11 cellular contexts compared by ENCODE assay signal in the genomic region with DNA sequence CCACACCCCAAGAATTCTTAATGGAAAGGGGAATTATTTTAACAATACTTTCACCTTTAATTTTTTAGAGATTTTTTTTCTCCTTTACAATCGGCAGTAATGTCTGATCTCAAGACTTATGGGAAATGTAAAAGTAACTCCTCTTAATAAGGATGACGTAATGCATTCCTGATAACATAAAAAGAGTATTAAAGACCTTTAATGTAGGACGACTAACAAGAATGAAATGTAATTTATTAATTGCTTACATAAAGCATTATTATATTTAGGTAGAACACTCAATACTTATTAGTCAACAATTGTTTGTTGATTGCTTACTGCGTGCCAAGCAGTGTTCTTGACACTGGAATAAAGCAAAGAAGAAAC.
DNase-seq lines count a peak whose midpoint lies in the region; ATAC-seq, FAIRE-seq and TF ChIP-seq lines count a peak whose summit lies in the region.
"Had no signal": no experiment of that assay in that cellular context is flagged by ENCODE, and none has a peak within 500 bp of the region (broad histone marks: within the 10 kb centered on the region; RNA-seq: fewer than 3 reads in every experiment).

No MANE protein-coding gene starts in this region.

- ATAC-seq in heart right ventricle (no peak), GM21723 (IDR thresholded peaks at IDR 0.05; ENCODE audit: unreplicated experiment) (no peak), GM19023 (IDR thresholded peaks at IDR 0.05; ENCODE audit: unreplicated experiment) (no peak)

- intact Hi-C loops in heart right ventricle (cut with DNase I) (no loop called here), cardiac septum (cut with DNase I) (loop anchor here (5.0 kb wide), 2 partner anchors 175 to 1045 kb away; a partner anchor contains a TSS), uterus (cut with DNase I; ENCODE audit: low total_unique reads) (no loop called here)

- no peak for TF ChIP-seq CTCF in heart right ventricle (IDR thresholded peaks at IDR 0.05)
- no peak for TF ChIP-seq CTCF in bronchial epithelial cell (IDR thresholded peaks at IDR 0.05; ENCODE audit: insufficient read depth, low read length, severe bottlenecking)
- TF ChIP-seq CTCF in uterus (IDR thresholded peaks at IDR 0.05): no peak

- DNase-seq in heart right ventricle (no peak), cardiac septum (ENCODE audit: low spot score) (no peak), bronchial epithelial cell (ENCODE audit: low read depth) (peak; percentile 41), uterus (no peak), NCI-H345 (lab: John Stamatoyannopoulos, UW) (no peak)
- DNase-seq: upper lobe of left lung had no signal

- no peaks in the 10 kb centered on the region for H3K36me3 ChIP-seq in heart right ventricle
- no peaks in the 10 kb centered on the region for H3K36me3 ChIP-seq in bronchial epithelial cell (ENCODE audit: control insufficient read depth, insufficient read depth, low read length)
- no peaks in the 10 kb centered on the region for H3K36me3 ChIP-seq in mucosa of rectum (ENCODE audit: control insufficient read depth in 2 of 2, insufficient read depth in 2 of 2, low read length in 2 of 2)
- no peaks in the 10 kb centered on the region for H3K36me3 ChIP-seq in uterus
- H3K36me3 ChIP-seq: upper lobe of left lung had no signal

- no peak for TF ChIP-seq POLR2A in uterus (IDR thresholded peaks at IDR 0.05)

- peak overlapping the region in 8 of 10 donors; percentile 64 to 87 (median 75) for H3K4me3 ChIP-seq in heart right ventricle
- peak overlapping the region; percentile 60 for H3K4me3 ChIP-seq in bronchial epithelial cell (ENCODE audit: low read depth, low read length)
- peak overlapping the region; percentile 78 to 91 for H3K4me3 ChIP-seq in mucosa of rectum (ENCODE audit: low read length in 2 of 2)
- peak overlapping the region in 1 of 2 donors; percentile 79 for H3K4me3 ChIP-seq in uterus
- H3K4me3 ChIP-seq: lung had no signal

- H3K4me1 ChIP-seq in heart right ventricle (peaks cover 0 to 35% (median 17%) of the 10 kb centered on the region in 9 donors), mucosa of rectum (ENCODE audit: control insufficient read depth in 2 of 2, insufficient read depth in 2 of 2, low read length in 2 of 2) (peaks cover 4 to 6% of the 10 kb centered on the region in 2 donors), uterus (no peaks in the 10 kb centered on the region)

- peak overlapping the region in 1 of 2 donors; percentile 83 for H3K9ac ChIP-seq in mucosa of rectum (ENCODE audit: low read depth in 1 of 2, low read length in 2 of 2)

- H3K27me3 ChIP-seq in heart right ventricle (peaks cover 0 to 10% (median 0%) of the 10 kb centered on the region in 7 donors), bronchial epithelial cell (ENCODE audit: control insufficient read depth, insufficient read depth, low read length) (no peaks in the 10 kb centered on the region), mucosa of rectum (ENCODE audit: control insufficient read depth in 2 of 2, insufficient read depth in 2 of 2, low read length in 2 of 2) (no peaks in the 10 kb centered on the region), uterus (no peaks in the 10 kb centered on the region)
- H3K27me3 ChIP-seq: upper lobe of left lung had no signal

- FAIRE-seq in bronchial epithelial cell (lab: Jason Lieb, UNC): no peak
- FAIRE-seq: GM12892 had no signal

- H3K9me3 ChIP-seq in heart right ventricle (peaks cover 0 to 4% (median 0%) of the 10 kb centered on the region in 11 donors), mucosa of rectum (ENCODE audit: control insufficient read depth in 2 of 2, low read length in 2 of 2) (no peaks in the 10 kb centered on the region), uterus (no peaks in the 10 kb centered on the region)
- H3K9me3 ChIP-seq: upper lobe of left lung had no signal

- peak overlapping the region in 9 of 10 donors; percentile 17 to 98 (median 98) for H3K27ac ChIP-seq in heart right ventricle
- H3K27ac ChIP-seq in mucosa of rectum (ENCODE audit: low read depth in 2 of 2, low read length in 2 of 2): no peak overlapping the region
- H3K27ac ChIP-seq in uterus: peak overlapping the region; percentile 98

- WGBS in heart right ventricle, 2 donors: 48 to 54% methylated on average over 4 of the region's 4 CpGs

Comparison
In these comparisons a context has a peak if more than half of its experiments do, and no peak if none do; other contexts are left out.
1. H3K27ac ChIP-seq: peak in heart right ventricle (9 of 10) and uterus (2 of 2); none in mucosa of rectum (0 of 2).